9 cellular contexts compared by ENCODE assay signal in the genomic region with DNA sequence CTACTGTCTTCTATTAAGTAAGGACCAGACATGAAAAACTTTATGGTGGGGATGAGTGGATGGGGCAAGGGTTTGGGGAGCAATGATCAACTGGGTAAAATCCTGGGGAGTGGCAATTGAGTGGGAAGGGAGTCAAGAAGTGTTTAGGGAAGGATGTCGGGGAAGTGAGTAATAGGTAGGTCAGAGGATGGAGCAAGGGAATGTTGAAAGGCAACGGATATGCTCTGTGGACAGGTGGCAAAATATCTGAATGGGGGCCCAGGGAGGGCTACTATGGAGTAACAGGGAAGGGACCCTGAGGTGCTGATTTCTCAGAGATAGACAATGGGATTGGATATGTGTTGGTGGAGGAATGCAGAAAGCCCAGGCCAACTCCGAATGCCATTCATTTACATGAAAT. TPM values are rescaled to one million over a fixed set of nuclear protein-coding genes. Genes with fewer than 3 reads are reported as not detected.
DNase-seq lines count a peak whose midpoint lies in the region; ATAC-seq and TF ChIP-seq lines count a peak whose summit lies in the region.
"Had no signal": no experiment of that assay in that cellular context is flagged by ENCODE, and none has a peak within 500 bp of the region (broad histone marks: within the 10 kb centered on the region; RNA-seq: fewer than 3 reads in every experiment).

No MANE protein-coding gene starts in this region.

- H2AFZ ChIP-seq in parathyroid adenoma: no peak overlapping the region

- H3K27ac ChIP-seq in parathyroid adenoma: peak overlapping the region; percentile 98

- ATAC-seq in HG03095 (IDR thresholded peaks at IDR 0.05; ENCODE audit: unreplicated experiment) (no peak), HG03159 (IDR thresholded peaks at IDR 0.05; ENCODE audit: unreplicated experiment) (no peak), GM19455 (IDR thresholded peaks at IDR 0.05; ENCODE audit: unreplicated experiment) (no peak)

- H3K27me3 ChIP-seq in parathyroid adenoma (ENCODE audit: control insufficient read depth, insufficient read depth, low read length): no peaks in the 10 kb centered on the region

- H3K4me1 ChIP-seq in parathyroid adenoma: peaks cover 37% of the 10 kb centered on the region

- H3K79me2 ChIP-seq in parathyroid adenoma: no peaks in the 10 kb centered on the region

- H3K27ac Mint-ChIP-seq in IgD-negative memory B cell (peak overlapping the region; percentile 36 to 84 (median 76)), endothelial cell (ENCODE audit: unreplicated experiment) (peak overlapping the region; percentile 82)

- H3K9ac ChIP-seq in parathyroid adenoma: no peak overlapping the region

- TF ChIP-seq CTCF in endothelial cell (IDR thresholded peaks at IDR 0.05; ENCODE audit: unreplicated experiment): no peak
- no peak for TF ChIP-seq CTCF in parathyroid adenoma (IDR thresholded peaks at IDR 0.05)

- H3K4me3 Mint-ChIP-seq in IgD-negative memory B cell (peak overlapping the region in 1 of 4 donors; percentile 19), endothelial cell (ENCODE audit: unreplicated experiment) (peak overlapping the region; percentile 53)

- DNase-seq in CD1c-positive myeloid dendritic cell (ENCODE audit: extremely low spot score) (peak; percentile 36), endothelial cell (ENCODE audit: low spot score) (no peak)
- DNase-seq in activated effector memory CD4-positive, alpha-beta T cell treated with Interleukin-2 at 50 U/mL for 16 hours: no peak
- DNase-seq: NCI-H1048 had no signal

- H3K27me3 Mint-ChIP-seq in IgD-negative memory B cell (peaks cover 3% of the 10 kb centered on the region), endothelial cell (ENCODE audit: unreplicated experiment) (peaks cover 15% of the 10 kb centered on the region)

- H3K36me3 ChIP-seq in parathyroid adenoma (ENCODE audit: control insufficient read depth, insufficient read depth, low read length): no peaks in the 10 kb centered on the region

- H3K4me2 ChIP-seq in parathyroid adenoma (ENCODE audit: low read length): no peak overlapping the region

- no peaks in the 10 kb centered on the region for H3K9me3 Mint-ChIP-seq in IgD-negative memory B cell
- no peaks in the 10 kb centered on the region for H3K9me3 Mint-ChIP-seq in endothelial cell (ENCODE audit: unreplicated experiment)

- peaks cover 15 to 22% (median 18%) of the 10 kb centered on the region in 3 donors for H3K4me1 Mint-ChIP-seq in IgD-negative memory B cell
- H3K4me1 Mint-ChIP-seq in endothelial cell (ENCODE audit: unreplicated experiment): peaks cover 27% of the 10 kb centered on the region

- H3K36me3 Mint-ChIP-seq in IgD-negative memory B cell (no peaks in the 10 kb centered on the region), endothelial cell (ENCODE audit: low read depth, unreplicated experiment) (peaks cover 9% of the 10 kb centered on the region)

- H3K4me3 ChIP-seq in parathyroid adenoma (ENCODE audit: low read depth, low read length): no peak overlapping the region

- H3K9me3 ChIP-seq in parathyroid adenoma (ENCODE audit: control insufficient read depth, low read length): no peaks in the 10 kb centered on the region

RNA-seq across cellular contexts. Expression of gene FOS, which starts 21.4 kb away (rescaled TPM):
- polyA plus RNA-seq in IgD-negative memory B cell: 487 TPM
- total RNA-seq in endothelial cell (ENCODE audit: unreplicated experiment): 41.5 TPM
